In the genomic region with DNA sequence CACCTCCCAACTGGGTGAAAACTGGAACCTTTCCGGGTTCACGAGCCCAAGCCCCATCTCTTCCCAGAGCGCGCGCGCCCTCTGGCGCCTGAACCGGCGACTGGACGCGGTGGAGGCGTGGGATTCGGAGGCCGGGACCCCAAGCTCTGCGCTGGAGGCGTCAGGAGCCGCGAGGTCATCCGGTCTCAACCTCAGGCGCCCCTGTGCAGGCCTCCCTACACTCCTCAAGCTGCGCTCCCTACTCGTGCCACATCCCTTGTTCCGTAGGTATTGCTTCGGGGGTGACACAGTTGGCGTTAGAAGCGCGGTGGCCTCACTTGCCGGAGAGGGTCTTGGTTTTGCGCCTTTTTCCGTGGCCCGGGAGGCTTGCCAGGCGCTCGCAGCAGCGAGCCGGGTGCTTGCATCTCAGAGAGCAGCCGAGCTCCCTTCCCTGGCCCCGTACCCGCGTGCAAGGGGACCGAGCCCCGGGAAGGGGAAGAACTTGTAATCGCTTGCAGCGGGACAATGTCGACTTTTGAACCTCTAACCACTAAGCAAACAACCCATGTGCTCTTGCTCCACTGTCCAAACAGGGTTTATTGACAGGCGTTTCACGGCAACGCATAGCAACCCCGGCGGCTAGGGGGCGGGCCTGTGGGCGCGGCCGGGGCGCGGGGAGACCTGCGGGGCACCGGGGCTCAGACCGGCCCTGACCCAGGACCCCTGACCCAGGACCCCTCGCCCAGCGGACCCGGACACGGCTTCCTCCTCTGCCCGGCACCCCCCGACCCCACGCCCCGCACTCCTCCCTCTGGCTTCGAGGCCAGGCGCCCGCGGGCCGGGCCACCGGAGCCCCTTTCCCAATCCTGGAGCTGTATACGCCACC, we compare ENCODE assay signal across 9 cellular contexts. TPM values are rescaled to one million over a fixed set of nuclear protein-coding genes. Genes with fewer than 3 reads are reported as not detected.
DNase-seq lines count a peak whose midpoint lies in the region; ATAC-seq and TF ChIP-seq lines count a peak whose summit lies in the region.
"Had no signal": no experiment of that assay in that cellular context is flagged by ENCODE, and none has a peak within 500 bp of the region (broad histone marks: within the 10 kb centered on the region; RNA-seq: fewer than 3 reads in every experiment).

No MANE protein-coding gene starts in this region.

- H3K79me2 ChIP-seq in osteoblast (ENCODE audit: insufficient read depth, low read length) = no peaks in the 10 kb centered on the region

- ATAC-seq in HG02973 (IDR thresholded peaks at IDR 0.05; ENCODE audit: unreplicated experiment) = no peak

- peak; percentile 42; the same call in 1 of the 2 replicates for TF ChIP-seq RAD21 in Ishikawa (IDR thresholded peaks at IDR 0.05; ENCODE audit: low read depth)

- H3K4me3 ChIP-seq in fibroblast of the aortic adventitia (ENCODE audit: low read depth, low read length) (no peak overlapping the region), osteoblast (ENCODE audit: insufficient read depth, low read length) (peak overlapping the region; percentile 10)

- TF ChIP-seq CTCF in VCaP (conservative IDR thresholded peaks at IDR 0.05) (no peak), fibroblast of the aortic adventitia (IDR thresholded peaks at IDR 0.05; ENCODE audit: insufficient read depth, low read length) (peak; percentile 29), osteoblast (IDR thresholded peaks at IDR 0.05; ENCODE audit: extremely low read depth, low read depth, low read length) (peak; percentile 30)

- H4K20me1 ChIP-seq in osteoblast (ENCODE audit: insufficient read depth, low read length) = no peaks in the 10 kb centered on the region

- no peaks in the 10 kb centered on the region for H3K36me3 ChIP-seq in osteoblast (ENCODE audit: insufficient read depth, low read length)
- H3K36me3 ChIP-seq: adrenal gland had no signal

- no peaks in the 10 kb centered on the region for H3K4me1 ChIP-seq in osteoblast (ENCODE audit: insufficient read depth, low read length)

- H3K27me3 ChIP-seq in osteoblast (ENCODE audit: insufficient read depth, low read length) = peaks cover 66% of the 10 kb centered on the region

- H2AFZ ChIP-seq in osteoblast (ENCODE audit: low read length) = peak overlapping the region; percentile 29

- peak overlapping the region; percentile 58 for H3K4me2 ChIP-seq in osteoblast (ENCODE audit: insufficient read depth, low read length)

- peak; percentile 59 for DNase-seq in NCI-H2029 (lab: John Stamatoyannopoulos, UW)
- DNase-seq in NCI-H2029 treated with DMSO at 0.1 percent for 48 hours (lab: John Stamatoyannopoulos, UW) = no peak
- no peak for DNase-seq in fibroblast of the aortic adventitia (ENCODE audit: low read depth)
- DNase-seq in osteoblast (ENCODE audit: insufficient read length, low spot score, missing footprints) = peak; percentile 94
- no peak for DNase-seq in NCI-H446 (lab: John Stamatoyannopoulos, UW)

- H3K9me3 ChIP-seq in osteoblast (ENCODE audit: low read depth, low read length) = no peaks in the 10 kb centered on the region
- H3K9me3 ChIP-seq: adrenal gland had no signal

- TF ChIP-seq EP300 in Ishikawa (IDR thresholded peaks at IDR 0.05; ENCODE audit: borderline replicate concordance) = no peak

- H3K27ac ChIP-seq in VCaP = peak overlapping the region; percentile 47; the same call in 1 of the 2 replicates
- H3K27ac ChIP-seq in osteoblast (ENCODE audit: low read depth, low read length) = no peak overlapping the region
- H3K27ac ChIP-seq: adrenal gland had no signal

TF ChIP-seq in Ishikawa, 13 proteins besides CTCF, POLR2A, EP300 and RAD21:
- TF ChIP-seq CEBPB (IDR thresholded peaks at IDR 0.05) = no peak
- TF ChIP-seq, protein P1, sequence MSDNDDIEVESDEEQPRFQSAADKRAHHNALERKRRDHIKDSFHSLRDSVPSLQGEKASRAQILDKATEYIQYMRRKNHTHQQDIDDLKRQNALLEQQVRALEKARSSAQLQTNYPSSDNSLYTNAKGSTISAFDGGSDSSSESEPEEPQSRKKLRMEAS (IDR thresholded peaks at IDR 0.05) = no peak
- TF ChIP-seq TAF1 (IDR thresholded peaks at IDR 0.05; ENCODE audit: low read depth) = no peak
- no peak for TF ChIP-seq TCF12 (IDR thresholded peaks at IDR 0.05; ENCODE audit: low read depth)
- TF ChIP-seq CREB1 (IDR thresholded peaks at IDR 0.05; ENCODE audit: low read depth) = no peak
- TF ChIP-seq YY1 (IDR thresholded peaks at IDR 0.05; ENCODE audit: low read depth) = no peak
- TF ChIP-seq, protein P2, sequence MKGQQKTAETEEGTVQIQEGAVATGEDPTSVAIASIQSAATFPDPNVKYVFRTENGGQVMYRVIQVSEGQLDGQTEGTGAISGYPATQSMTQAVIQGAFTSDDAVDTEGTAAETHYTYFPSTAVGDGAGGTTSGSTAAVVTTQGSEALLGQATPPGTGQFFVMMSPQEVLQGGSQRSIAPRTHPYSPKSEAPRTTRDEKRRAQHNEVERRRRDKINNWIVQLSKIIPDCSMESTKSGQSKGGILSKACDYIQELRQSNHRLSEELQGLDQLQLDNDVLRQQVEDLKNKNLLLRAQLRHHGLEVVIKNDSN (IDR thresholded peaks at IDR 0.05) = no peak
- TF ChIP-seq, protein P3, sequence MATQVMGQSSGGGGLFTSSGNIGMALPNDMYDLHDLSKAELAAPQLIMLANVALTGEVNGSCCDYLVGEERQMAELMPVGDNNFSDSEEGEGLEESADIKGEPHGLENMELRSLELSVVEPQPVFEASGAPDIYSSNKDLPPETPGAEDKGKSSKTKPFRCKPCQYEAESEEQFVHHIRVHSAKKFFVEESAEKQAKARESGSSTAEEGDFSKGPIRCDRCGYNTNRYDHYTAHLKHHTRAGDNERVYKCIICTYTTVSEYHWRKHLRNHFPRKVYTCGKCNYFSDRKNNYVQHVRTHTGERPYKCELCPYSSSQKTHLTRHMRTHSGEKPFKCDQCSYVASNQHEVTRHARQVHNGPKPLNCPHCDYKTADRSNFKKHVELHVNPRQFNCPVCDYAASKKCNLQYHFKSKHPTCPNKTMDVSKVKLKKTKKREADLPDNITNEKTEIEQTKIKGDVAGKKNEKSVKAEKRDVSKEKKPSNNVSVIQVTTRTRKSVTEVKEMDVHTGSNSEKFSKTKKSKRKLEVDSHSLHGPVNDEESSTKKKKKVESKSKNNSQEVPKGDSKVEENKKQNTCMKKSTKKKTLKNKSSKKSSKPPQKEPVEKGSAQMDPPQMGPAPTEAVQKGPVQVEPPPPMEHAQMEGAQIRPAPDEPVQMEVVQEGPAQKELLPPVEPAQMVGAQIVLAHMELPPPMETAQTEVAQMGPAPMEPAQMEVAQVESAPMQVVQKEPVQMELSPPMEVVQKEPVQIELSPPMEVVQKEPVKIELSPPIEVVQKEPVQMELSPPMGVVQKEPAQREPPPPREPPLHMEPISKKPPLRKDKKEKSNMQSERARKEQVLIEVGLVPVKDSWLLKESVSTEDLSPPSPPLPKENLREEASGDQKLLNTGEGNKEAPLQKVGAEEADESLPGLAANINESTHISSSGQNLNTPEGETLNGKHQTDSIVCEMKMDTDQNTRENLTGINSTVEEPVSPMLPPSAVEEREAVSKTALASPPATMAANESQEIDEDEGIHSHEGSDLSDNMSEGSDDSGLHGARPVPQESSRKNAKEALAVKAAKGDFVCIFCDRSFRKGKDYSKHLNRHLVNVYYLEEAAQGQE (IDR thresholded peaks at IDR 0.05; ENCODE audit: low read depth) = no peak
- no peak for TF ChIP-seq NFIC (IDR thresholded peaks at IDR 0.05)

RNA-seq across cellular contexts. Expression of a gene that starts 8.5 kb away (rescaled TPM):
- total RNA-seq in fibroblast of the aortic adventitia (ENCODE audit: low replicate concordance) = not detected in 2 replicates
- total RNA-seq in osteoblast = not detected in 2 replicates

RNA-seq across cellular contexts. Expression of a gene that starts 27.9 kb away (rescaled TPM):
- not detected in 2 replicates for total RNA-seq in fibroblast of the aortic adventitia (ENCODE audit: low replicate concordance)
- not detected in 2 replicates for total RNA-seq in osteoblast
- total RNA-seq: adrenal gland had no signal

RNA-seq across cellular contexts. Expression of a gene that starts 40.8 kb away (rescaled TPM):
- total RNA-seq in fibroblast of the aortic adventitia (ENCODE audit: low replicate concordance) (not detected in 2 replicates), osteoblast (not detected in 2 replicates)
- total RNA-seq: adrenal gland had no signal

Comparison
In these comparisons a context has a peak if more than half of its experiments do, and no peak if none do; other contexts are left out.
1. DNase-seq: peak in NCI-H2029 (single experiment) and osteoblast (single experiment); none in NCI-H2029 treated with DMSO at 0.1 percent for 48 hours (single experiment), fibroblast of the aortic adventitia (single experiment) and NCI-H446 (0 of 2).